ENCODE assay signal across 1 cellular context in the genomic region with DNA sequence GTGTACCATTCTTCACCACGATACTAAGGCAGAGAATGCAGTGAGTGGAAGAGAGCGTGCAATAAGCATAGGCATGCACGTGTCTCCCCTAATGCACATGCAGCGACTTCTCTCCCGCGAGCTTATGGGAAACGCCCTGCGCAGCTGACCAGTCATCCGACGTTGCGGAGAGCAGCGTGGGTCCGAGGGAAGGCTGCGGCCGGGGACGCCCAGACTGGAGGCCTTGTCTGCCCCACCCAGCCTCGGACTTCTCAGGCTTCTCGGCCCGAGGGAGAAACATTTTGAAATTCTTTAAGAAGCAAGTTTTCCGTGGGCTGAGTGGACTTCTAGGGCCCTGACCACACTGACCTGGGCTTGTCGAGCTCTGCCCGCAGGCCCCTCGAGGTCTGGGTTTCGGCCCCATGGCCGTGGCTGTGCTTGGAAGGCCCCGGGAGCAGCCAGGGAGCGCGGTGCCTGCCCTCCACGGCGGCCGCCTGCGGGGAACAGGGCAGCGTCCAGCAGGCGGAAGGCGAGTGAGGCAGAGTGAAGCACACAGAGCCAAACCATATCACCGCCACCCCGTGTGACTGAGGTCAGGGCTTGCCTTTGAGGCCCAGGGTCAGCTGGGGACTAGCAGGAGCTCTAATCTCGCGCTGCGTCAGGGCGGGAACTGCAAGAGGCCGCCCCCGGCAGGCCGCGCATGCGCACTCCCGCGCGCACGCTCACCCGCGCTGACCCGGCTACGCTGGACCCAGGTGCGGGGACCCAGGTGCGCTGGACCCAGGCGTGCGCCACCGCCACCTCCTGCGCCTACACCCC.
TF ChIP-seq lines count a peak whose summit lies in the region.

No MANE protein-coding gene starts in this region.

TF ChIP-seq in H1, 55 proteins besides CTCF, POLR2A, EP300 and RAD21:
- TF ChIP-seq, protein P1, sequence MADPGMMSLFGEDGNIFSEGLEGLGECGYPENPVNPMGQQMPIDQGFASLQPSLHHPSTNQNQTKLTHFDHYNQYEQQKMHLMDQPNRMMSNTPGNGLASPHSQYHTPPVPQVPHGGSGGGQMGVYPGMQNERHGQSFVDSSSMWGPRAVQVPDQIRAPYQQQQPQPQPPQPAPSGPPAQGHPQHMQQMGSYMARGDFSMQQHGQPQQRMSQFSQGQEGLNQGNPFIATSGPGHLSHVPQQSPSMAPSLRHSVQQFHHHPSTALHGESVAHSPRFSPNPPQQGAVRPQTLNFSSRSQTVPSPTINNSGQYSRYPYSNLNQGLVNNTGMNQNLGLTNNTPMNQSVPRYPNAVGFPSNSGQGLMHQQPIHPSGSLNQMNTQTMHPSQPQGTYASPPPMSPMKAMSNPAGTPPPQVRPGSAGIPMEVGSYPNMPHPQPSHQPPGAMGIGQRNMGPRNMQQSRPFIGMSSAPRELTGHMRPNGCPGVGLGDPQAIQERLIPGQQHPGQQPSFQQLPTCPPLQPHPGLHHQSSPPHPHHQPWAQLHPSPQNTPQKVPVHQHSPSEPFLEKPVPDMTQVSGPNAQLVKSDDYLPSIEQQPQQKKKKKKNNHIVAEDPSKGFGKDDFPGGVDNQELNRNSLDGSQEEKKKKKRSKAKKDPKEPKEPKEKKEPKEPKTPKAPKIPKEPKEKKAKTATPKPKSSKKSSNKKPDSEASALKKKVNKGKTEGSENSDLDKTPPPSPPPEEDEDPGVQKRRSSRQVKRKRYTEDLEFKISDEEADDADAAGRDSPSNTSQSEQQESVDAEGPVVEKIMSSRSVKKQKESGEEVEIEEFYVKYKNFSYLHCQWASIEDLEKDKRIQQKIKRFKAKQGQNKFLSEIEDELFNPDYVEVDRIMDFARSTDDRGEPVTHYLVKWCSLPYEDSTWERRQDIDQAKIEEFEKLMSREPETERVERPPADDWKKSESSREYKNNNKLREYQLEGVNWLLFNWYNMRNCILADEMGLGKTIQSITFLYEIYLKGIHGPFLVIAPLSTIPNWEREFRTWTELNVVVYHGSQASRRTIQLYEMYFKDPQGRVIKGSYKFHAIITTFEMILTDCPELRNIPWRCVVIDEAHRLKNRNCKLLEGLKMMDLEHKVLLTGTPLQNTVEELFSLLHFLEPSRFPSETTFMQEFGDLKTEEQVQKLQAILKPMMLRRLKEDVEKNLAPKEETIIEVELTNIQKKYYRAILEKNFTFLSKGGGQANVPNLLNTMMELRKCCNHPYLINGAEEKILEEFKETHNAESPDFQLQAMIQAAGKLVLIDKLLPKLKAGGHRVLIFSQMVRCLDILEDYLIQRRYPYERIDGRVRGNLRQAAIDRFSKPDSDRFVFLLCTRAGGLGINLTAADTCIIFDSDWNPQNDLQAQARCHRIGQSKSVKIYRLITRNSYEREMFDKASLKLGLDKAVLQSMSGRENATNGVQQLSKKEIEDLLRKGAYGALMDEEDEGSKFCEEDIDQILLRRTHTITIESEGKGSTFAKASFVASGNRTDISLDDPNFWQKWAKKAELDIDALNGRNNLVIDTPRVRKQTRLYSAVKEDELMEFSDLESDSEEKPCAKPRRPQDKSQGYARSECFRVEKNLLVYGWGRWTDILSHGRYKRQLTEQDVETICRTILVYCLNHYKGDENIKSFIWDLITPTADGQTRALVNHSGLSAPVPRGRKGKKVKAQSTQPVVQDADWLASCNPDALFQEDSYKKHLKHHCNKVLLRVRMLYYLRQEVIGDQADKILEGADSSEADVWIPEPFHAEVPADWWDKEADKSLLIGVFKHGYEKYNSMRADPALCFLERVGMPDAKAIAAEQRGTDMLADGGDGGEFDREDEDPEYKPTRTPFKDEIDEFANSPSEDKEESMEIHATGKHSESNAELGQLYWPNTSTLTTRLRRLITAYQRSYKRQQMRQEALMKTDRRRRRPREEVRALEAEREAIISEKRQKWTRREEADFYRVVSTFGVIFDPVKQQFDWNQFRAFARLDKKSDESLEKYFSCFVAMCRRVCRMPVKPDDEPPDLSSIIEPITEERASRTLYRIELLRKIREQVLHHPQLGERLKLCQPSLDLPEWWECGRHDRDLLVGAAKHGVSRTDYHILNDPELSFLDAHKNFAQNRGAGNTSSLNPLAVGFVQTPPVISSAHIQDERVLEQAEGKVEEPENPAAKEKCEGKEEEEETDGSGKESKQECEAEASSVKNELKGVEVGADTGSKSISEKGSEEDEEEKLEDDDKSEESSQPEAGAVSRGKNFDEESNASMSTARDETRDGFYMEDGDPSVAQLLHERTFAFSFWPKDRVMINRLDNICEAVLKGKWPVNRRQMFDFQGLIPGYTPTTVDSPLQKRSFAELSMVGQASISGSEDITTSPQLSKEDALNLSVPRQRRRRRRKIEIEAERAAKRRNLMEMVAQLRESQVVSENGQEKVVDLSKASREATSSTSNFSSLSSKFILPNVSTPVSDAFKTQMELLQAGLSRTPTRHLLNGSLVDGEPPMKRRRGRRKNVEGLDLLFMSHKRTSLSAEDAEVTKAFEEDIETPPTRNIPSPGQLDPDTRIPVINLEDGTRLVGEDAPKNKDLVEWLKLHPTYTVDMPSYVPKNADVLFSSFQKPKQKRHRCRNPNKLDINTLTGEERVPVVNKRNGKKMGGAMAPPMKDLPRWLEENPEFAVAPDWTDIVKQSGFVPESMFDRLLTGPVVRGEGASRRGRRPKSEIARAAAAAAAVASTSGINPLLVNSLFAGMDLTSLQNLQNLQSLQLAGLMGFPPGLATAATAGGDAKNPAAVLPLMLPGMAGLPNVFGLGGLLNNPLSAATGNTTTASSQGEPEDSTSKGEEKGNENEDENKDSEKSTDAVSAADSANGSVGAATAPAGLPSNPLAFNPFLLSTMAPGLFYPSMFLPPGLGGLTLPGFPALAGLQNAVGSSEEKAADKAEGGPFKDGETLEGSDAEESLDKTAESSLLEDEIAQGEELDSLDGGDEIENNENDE (IDR thresholded peaks at IDR 0.05; ENCODE audit: insufficient replicate concordance, low read length): no peak
- no peak for TF ChIP-seq RXRA (IDR thresholded peaks at IDR 0.05; ENCODE audit: insufficient read depth, low read depth, low read length)
